In genomic region chr7:4026941-4027340, GRCh38 we compare ENCODE assay signal across 19 cellular contexts.
A peak's percentile ranks its signal among the peaks of the same experiment; 100 is the strongest.
DNase-seq lines count a peak whose midpoint lies in the region; ATAC-seq and TF ChIP-seq lines count a peak whose summit lies in the region.
"Had no signal": no experiment of that assay in that cellular context is flagged by ENCODE, and none has a peak within 500 bp of the region (broad histone marks: within the 10 kb centered on the region; RNA-seq: fewer than 3 reads in every experiment).

No MANE protein-coding gene starts in this region.

- H3K9me3 Mint-ChIP-seq in progenitor cell of endocrine pancreas (ENCODE audit: low read depth) = no peaks in the 10 kb centered on the region
- no peaks in the 10 kb centered on the region for H3K9me3 Mint-ChIP-seq in activated CD4-positive, alpha-beta memory T cell treated with anti-CD3 and anti-CD28 coated beads for 36 hours
- H3K9me3 Mint-ChIP-seq: CD8-positive, alpha-beta T cell; GM23338; H9 had no signal

- H3K9me3 ChIP-seq in vagina (no peaks in the 10 kb centered on the region), heart right ventricle (no peaks in the 10 kb centered on the region)
- H3K9me3 ChIP-seq: BLaER1, Caco-2 had no signal

- H3K4me3 Mint-ChIP-seq in progenitor cell of endocrine pancreas (ENCODE audit: low read depth) = no peak overlapping the region
- H3K4me3 Mint-ChIP-seq in activated CD4-positive, alpha-beta memory T cell treated with anti-CD3 and anti-CD28 coated beads for 36 hours = no peak overlapping the region
- H3K4me3 Mint-ChIP-seq: B cell; CD4-positive, CD25-positive, alpha-beta regulatory T cell; CD8-positive, alpha-beta T cell; GM23338; H9 had no signal

- no peaks in the 10 kb centered on the region for H3K27me3 Mint-ChIP-seq in progenitor cell of endocrine pancreas
- peaks cover 4% of the 10 kb centered on the region for H3K27me3 Mint-ChIP-seq in activated CD4-positive, alpha-beta memory T cell treated with anti-CD3 and anti-CD28 coated beads for 36 hours
- H3K27me3 Mint-ChIP-seq: B cell; CD4-positive, CD25-positive, alpha-beta regulatory T cell had no signal

- TF ChIP-seq POLR2A in vagina (IDR thresholded peaks at IDR 0.05) = no peak

- H3K36me3 Mint-ChIP-seq in progenitor cell of endocrine pancreas (ENCODE audit: insufficient read depth) = peaks cover 19% of the 10 kb centered on the region
- H3K36me3 Mint-ChIP-seq in activated CD4-positive, alpha-beta memory T cell treated with anti-CD3 and anti-CD28 coated beads for 36 hours = no peaks in the 10 kb centered on the region
- H3K36me3 Mint-ChIP-seq: CD4-positive, CD25-positive, alpha-beta regulatory T cell; CD8-positive, alpha-beta T cell had no signal

- TF ChIP-seq CTCF in coronary artery (IDR thresholded peaks at IDR 0.05) (no peak), progenitor cell of endocrine pancreas (IDR thresholded peaks at IDR 0.05; ENCODE audit: unreplicated experiment) (no peak), vagina (IDR thresholded peaks at IDR 0.05) (no peak), heart right ventricle (IDR thresholded peaks at IDR 0.05) (no peak)

- POLR2A ChIA-PET in activated CD4-positive, alpha-beta memory T cell treated with anti-CD3 and anti-CD28 coated beads for 36 hours (lab: Charles Lee) = no interaction called here

- H3K4me3 ChIP-seq in coronary artery (no peak overlapping the region), vagina (no peak overlapping the region), heart right ventricle (no peak overlapping the region)
- H3K4me3 ChIP-seq: BLaER1, GM23338 had no signal

- peaks cover 25% of the 10 kb centered on the region for H3K4me1 Mint-ChIP-seq in progenitor cell of endocrine pancreas (ENCODE audit: low read depth)
- no peaks in the 10 kb centered on the region for H3K4me1 Mint-ChIP-seq in activated CD4-positive, alpha-beta memory T cell treated with anti-CD3 and anti-CD28 coated beads for 36 hours (ENCODE audit: low read depth)
- H3K4me1 Mint-ChIP-seq: B cell; CD4-positive, CD25-positive, alpha-beta regulatory T cell had no signal

- 88 to 90% methylated on average over 9 of the region's 9 CpGs for WGBS in heart right ventricle, 2 donors

- ATAC-seq in heart right ventricle = no peak
- ATAC-seq in GM19324 (IDR thresholded peaks at IDR 0.05; ENCODE audit: low FRiP score, unreplicated experiment) = no peak
- ATAC-seq: CD8-positive, alpha-beta T cell; HCT116 had no signal

- peak; percentile 57 for DNase-seq in coronary artery (ENCODE audit: low spot score)
- peak; percentile 43 for DNase-seq in left kidney (ENCODE audit: low read depth, low spot score)
- DNase-seq in progenitor cell of endocrine pancreas (ENCODE audit: low spot score, unreplicated experiment) = no peak
- peak; percentile 58 to 62 for DNase-seq in vagina (ENCODE audit: extremely low spot score in 2 of 2)
- no peak for DNase-seq in heart right ventricle
- DNase-seq in AG20443 (ENCODE audit: low spot score) = no peak
- DNase-seq in activated CD4-positive, alpha-beta memory T cell treated with anti-CD3 and anti-CD28 coated beads for 36 hours = no peak
- DNase-seq: Caco-2; CD4-positive, CD25-positive, alpha-beta regulatory T cell; CD8-positive, alpha-beta T cell; DMS153; DND-41; H9 had no signal

- H3K4me1 ChIP-seq in vagina (no peaks in the 10 kb centered on the region), heart right ventricle (no peaks in the 10 kb centered on the region)
- H3K4me1 ChIP-seq: BLaER1, Caco-2 had no signal

- intact Hi-C loops in vagina (cut with DNase I) = no loop called here
- intact Hi-C loops in heart right ventricle (cut with DNase I) = no loop called here
- intact Hi-C loops in activated CD4-positive, alpha-beta memory T cell treated with anti-CD3 and anti-CD28 coated beads for 36 hours (cut with micrococcal nuclease) = no loop called here

- CTCF ChIA-PET in activated CD4-positive, alpha-beta memory T cell treated with anti-CD3 and anti-CD28 coated beads for 36 hours (lab: Charles Lee) = no interaction called here

- H3K27me3 ChIP-seq in vagina = no peaks in the 10 kb centered on the region
- no peaks in the 10 kb centered on the region for H3K27me3 ChIP-seq in heart right ventricle
- H3K27me3 ChIP-seq: BLaER1 had no signal

- peak overlapping the region in 1 of 2 donors; percentile 49 for H3K27ac ChIP-seq in coronary artery
- no peak overlapping the region for H3K27ac ChIP-seq in vagina
- no peak overlapping the region for H3K27ac ChIP-seq in heart right ventricle
- H3K27ac ChIP-seq: BLaER1, C4-2B had no signal

- H3K27ac Mint-ChIP-seq in progenitor cell of endocrine pancreas = peak overlapping the region; percentile 56
- H3K27ac Mint-ChIP-seq in activated CD4-positive, alpha-beta memory T cell treated with anti-CD3 and anti-CD28 coated beads for 36 hours = no peak overlapping the region
- H3K27ac Mint-ChIP-seq: B cell; CD4-positive, CD25-positive, alpha-beta regulatory T cell; CD8-positive, alpha-beta T cell; GM23338; H9 had no signal

- H3K36me3 ChIP-seq in vagina (no peaks in the 10 kb centered on the region), heart right ventricle (no peaks in the 10 kb centered on the region)
- H3K36me3 ChIP-seq: BLaER1 had no signal

Comparison
In these comparisons a context has a peak if more than half of its experiments do, and no peak if none do; other contexts are left out.
1. DNase-seq: peak in coronary artery (single experiment), left kidney (single experiment) and vagina (2 of 2); none in progenitor cell of endocrine pancreas (single experiment), heart right ventricle (0 of 2), AG20443 (single experiment) and activated CD4-positive, alpha-beta memory T cell treated with anti-CD3 and anti-CD28 coated beads for 36 hours (single experiment).